In the genomic region with DNA sequence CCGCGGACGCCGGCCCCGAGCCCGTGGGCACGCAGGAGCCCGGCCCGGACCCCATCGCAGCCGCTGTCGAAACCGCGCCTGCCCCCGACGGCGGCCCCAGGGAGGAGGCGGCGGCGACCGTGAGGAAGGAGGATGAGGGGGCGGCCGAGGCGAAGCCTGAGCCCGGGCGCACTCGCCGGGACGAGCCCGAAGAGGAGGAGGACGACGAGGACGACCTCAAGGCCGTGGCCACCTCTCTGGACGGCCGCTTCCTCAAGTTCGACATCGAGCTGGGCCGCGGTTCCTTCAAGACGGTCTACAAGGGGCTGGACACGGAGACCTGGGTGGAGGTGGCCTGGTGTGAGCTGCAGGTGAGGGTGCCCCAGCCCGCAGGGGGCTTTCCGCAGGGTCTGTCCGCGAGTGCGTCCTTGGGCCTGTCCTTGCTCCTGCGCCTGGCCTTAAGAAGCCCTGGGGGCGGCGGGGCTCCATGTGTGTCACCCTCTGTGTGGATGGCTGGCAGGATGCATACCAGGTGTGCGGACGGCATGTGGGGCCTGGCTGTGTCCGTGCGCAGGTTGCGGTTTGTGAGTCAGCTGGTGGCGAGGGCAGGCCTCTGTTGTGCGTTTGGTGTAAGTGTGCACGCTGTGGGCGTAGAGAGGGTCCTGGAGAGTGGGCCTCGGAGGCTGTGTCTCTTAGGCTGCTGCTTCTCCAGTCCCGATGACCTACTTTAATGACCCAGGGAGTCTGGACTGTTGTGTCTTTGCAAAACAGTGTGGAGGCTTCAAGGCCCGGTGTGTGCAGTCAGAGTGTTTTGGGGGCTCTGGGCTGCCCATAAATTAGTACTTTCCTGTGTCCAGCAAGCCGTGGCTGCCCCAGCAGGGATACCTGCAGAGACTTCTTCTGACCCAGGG, we compare ENCODE assay signal across 10 cellular contexts. TPM values are rescaled to one million over a fixed set of nuclear protein-coding genes. Genes with fewer than 3 reads are reported as not detected.
A peak's percentile ranks its signal among the peaks of the same experiment; 100 is the strongest.
DNase-seq lines count a peak whose midpoint lies in the region; ATAC-seq lines count a peak whose summit lies in the region.
"Had no signal": no experiment of that assay in that cellular context is flagged by ENCODE, and none has a peak within 500 bp of the region (broad histone marks: within the 10 kb centered on the region; RNA-seq: fewer than 3 reads in every experiment).

No MANE protein-coding gene starts in this region.

- peaks cover 41% of the 10 kb centered on the region for H3K27me3 ChIP-seq in thymus (ENCODE audit: control insufficient read depth, insufficient read depth)

- no peaks in the 10 kb centered on the region for H3K9me3 ChIP-seq in thymus (ENCODE audit: control insufficient read depth)

- H3K36me3 ChIP-seq in thymus (ENCODE audit: control insufficient read depth, insufficient read depth), result no peaks in the 10 kb centered on the region

- H3K36me3 Mint-ChIP-seq in activated naive CD8-positive, alpha-beta T cell, result no peaks in the 10 kb centered on the region
- no peaks in the 10 kb centered on the region for H3K36me3 Mint-ChIP-seq in activated naive CD8-positive, alpha-beta T cell treated with anti-CD3 and anti-CD28 coated beads, Interleukin-2, amount 50 U/mL, for 24 hours (ENCODE audit: low read depth)
- no peaks in the 10 kb centered on the region for H3K36me3 Mint-ChIP-seq in activated T-helper 17 cell treated with anti-CD3 and anti-CD28 coated beads, Interleukin-2, amount 50 U/mL, for 72 hours (ENCODE audit: low read depth)

- peaks cover 7% of the 10 kb centered on the region for H3K4me1 Mint-ChIP-seq in activated naive CD8-positive, alpha-beta T cell (ENCODE audit: low read depth)
- H3K4me1 Mint-ChIP-seq in activated naive CD8-positive, alpha-beta T cell treated with anti-CD3 and anti-CD28 coated beads, Interleukin-2, amount 50 U/mL, for 24 hours, result peaks cover 6% of the 10 kb centered on the region
- no peaks in the 10 kb centered on the region for H3K4me1 Mint-ChIP-seq in activated T-helper 17 cell treated with anti-CD3 and anti-CD28 coated beads, Interleukin-2, amount 50 U/mL, for 72 hours

- H3K27ac ChIP-seq in thymus (ENCODE audit: low read depth), result peak overlapping the region; percentile 46

- WGBS in thymus, result 71% methylated on average over 63 of the region's 63 CpGs

- DNase-seq in activated naive CD8-positive, alpha-beta T cell treated with anti-CD3 and anti-CD28 coated beads, Interleukin-2, amount 50 U/mL, for 24 hours, result no peak
- no peak for DNase-seq in left colon
- DNase-seq: IMR-90, OCI-M1 had no signal

- peak overlapping the region; percentile 50 for H3K4me3 ChIP-seq in thymus (ENCODE audit: low read length)

- no peaks in the 10 kb centered on the region for H3K9me3 Mint-ChIP-seq in activated naive CD8-positive, alpha-beta T cell (ENCODE audit: low read depth)
- H3K9me3 Mint-ChIP-seq in activated naive CD8-positive, alpha-beta T cell treated with anti-CD3 and anti-CD28 coated beads, Interleukin-2, amount 50 U/mL, for 24 hours, result no peaks in the 10 kb centered on the region
- no peaks in the 10 kb centered on the region for H3K9me3 Mint-ChIP-seq in activated T-helper 17 cell treated with anti-CD3 and anti-CD28 coated beads, Interleukin-2, amount 50 U/mL, for 72 hours

- peak overlapping the region; percentile 69 for H3K4me3 Mint-ChIP-seq in activated naive CD8-positive, alpha-beta T cell
- H3K4me3 Mint-ChIP-seq in activated naive CD8-positive, alpha-beta T cell treated with anti-CD3 and anti-CD28 coated beads, Interleukin-2, amount 50 U/mL, for 24 hours, result no peak overlapping the region
- H3K4me3 Mint-ChIP-seq in activated T-helper 17 cell treated with anti-CD3 and anti-CD28 coated beads, Interleukin-2, amount 50 U/mL, for 72 hours, result peak overlapping the region; percentile 37

- H3K27me3 Mint-ChIP-seq in activated naive CD8-positive, alpha-beta T cell, result peaks cover 13% of the 10 kb centered on the region
- peaks cover 44% of the 10 kb centered on the region for H3K27me3 Mint-ChIP-seq in activated naive CD8-positive, alpha-beta T cell treated with anti-CD3 and anti-CD28 coated beads, Interleukin-2, amount 50 U/mL, for 24 hours
- peaks cover 13% of the 10 kb centered on the region for H3K27me3 Mint-ChIP-seq in activated T-helper 17 cell treated with anti-CD3 and anti-CD28 coated beads, Interleukin-2, amount 50 U/mL, for 72 hours

- intact Hi-C loops in left colon (cut with DNase I, micrococcal nuclease), result no loop called here

- peaks cover 7% of the 10 kb centered on the region for H3K4me1 ChIP-seq in thymus (ENCODE audit: control insufficient read depth, insufficient read depth, low read length)

- ATAC-seq in activated naive CD8-positive, alpha-beta T cell treated with anti-CD3 and anti-CD28 coated beads, Interleukin-2, amount 50 U/mL, for 24 hours, result no peak
- no peak for ATAC-seq in activated T-helper 17 cell treated with anti-CD3 and anti-CD28 coated beads, Interleukin-2, amount 50 U/mL, for 72 hours (replicated peaks)
- peak; percentile 27 for ATAC-seq in left colon
- ATAC-seq in HG03108 (IDR thresholded peaks at IDR 0.05; ENCODE audit: unreplicated experiment), result no peak
- no peak for ATAC-seq in GM21717 (IDR thresholded peaks at IDR 0.05; ENCODE audit: unreplicated experiment)
- no peak for ATAC-seq in HG02884 (IDR thresholded peaks at IDR 0.05; ENCODE audit: unreplicated experiment)

- no peak overlapping the region for H3K27ac Mint-ChIP-seq in activated naive CD8-positive, alpha-beta T cell
- H3K27ac Mint-ChIP-seq in activated naive CD8-positive, alpha-beta T cell treated with anti-CD3 and anti-CD28 coated beads, Interleukin-2, amount 50 U/mL, for 24 hours, result no peak overlapping the region
- H3K27ac Mint-ChIP-seq in activated T-helper 17 cell treated with anti-CD3 and anti-CD28 coated beads, Interleukin-2, amount 50 U/mL, for 72 hours, result no peak overlapping the region

RNA-seq across cellular contexts. Expression of a gene that starts 1.6 kb away (rescaled TPM):
- total RNA-seq in activated T-helper 17 cell treated with anti-CD3 and anti-CD28 coated beads, Interleukin-2, amount 50 U/mL, for 72 hours, result under 1 TPM; 0.39 to 0.93 TPM
- total RNA-seq in left colon, result 100 to 1,000 TPM; 161 to 279 TPM
- 9.1 TPM for polyA plus RNA-seq in thymus
- total RNA-seq: IMR-90 had no signal
- polyA plus RNA-seq: IMR-90 had no signal

RNA-seq across cellular contexts. Expression of a gene that starts 51.5 kb away (rescaled TPM):
- total RNA-seq in activated T-helper 17 cell treated with anti-CD3 and anti-CD28 coated beads, Interleukin-2, amount 50 U/mL, for 72 hours, result 100 to 1,000 TPM in 1 of 2 donors, 10 to 100 TPM in 1; 56.0 to 197 TPM
- total RNA-seq in left colon, result 10 to 100 TPM; 17.7 to 30.8 TPM
- polyA plus RNA-seq in thymus, result 39.4 TPM

Comparison
In these comparisons a context has a peak if more than half of its experiments do, and no peak if none do; other contexts are left out.
1. RNA of a gene that starts 1.6 kb away (total RNA-seq): 161 to 279 TPM in left colon; 0.39 to 0.93 TPM in activated T-helper 17 cell treated with anti-CD3 and anti-CD28 coated beads, Interleukin-2, amount 50 U/mL, for 72 hours; every median in the first group is over 10 times any median in the second.